ENCODE assay signal across 8 cellular contexts in genomic region chr17:15999974-16000827, GRCh38. TPM values are rescaled to one million over a fixed set of nuclear protein-coding genes. Genes with fewer than 3 reads are reported as not detected.
DNase-seq lines count a peak whose midpoint lies in the region; ATAC-seq and TF ChIP-seq lines count a peak whose summit lies in the region.

No MANE protein-coding gene starts in this region.

- TF ChIP-seq POLR2A in prostate gland (IDR thresholded peaks at IDR 0.05) = no peak

- H3K4me3 Mint-ChIP-seq in activated T-helper 17 cell treated with anti-CD3 and anti-CD28 coated beads, Interleukin-2, amount 50 U/mL, for 72 hours = peak overlapping the region; percentile 85

- peaks cover 57% of the 10 kb centered on the region for H3K79me2 ChIP-seq in Karpas-422 (ENCODE audit: low read length)

- peaks cover 19% of the 10 kb centered on the region for H3K4me1 Mint-ChIP-seq in activated T-helper 17 cell treated with anti-CD3 and anti-CD28 coated beads, Interleukin-2, amount 50 U/mL, for 72 hours

- no peaks in the 10 kb centered on the region for H3K9me2 ChIP-seq in Karpas-422 (replicated peaks; ENCODE audit: insufficient read depth, low read length)

- peak overlapping the region; percentile 76; the same call in 1 of the 2 replicates for H2AFZ ChIP-seq in Karpas-422 (ENCODE audit: low read length)

- peak overlapping the region; percentile 81 for H3K27ac ChIP-seq in Karpas-422 (ENCODE audit: low read length)
- peak overlapping the region; percentile 85 to 97 (median 94) for H3K27ac ChIP-seq in heart right ventricle
- H3K27ac ChIP-seq in prostate gland = peak overlapping the region; percentile 92 to 97

- H3K4me2 ChIP-seq in Karpas-422 (ENCODE audit: low read depth, low read length, poor library complexity, severe bottlenecking) = peak overlapping the region; percentile 79

- H3K4me1 ChIP-seq in Karpas-422 (ENCODE audit: low read length) = peaks cover 17% of the 10 kb centered on the region
- H3K4me1 ChIP-seq in heart right ventricle = peaks cover 0 to 71% (median 50%) of the 10 kb centered on the region in 9 donors
- H3K4me1 ChIP-seq in prostate gland (replicated peaks) = peaks cover 7% of the 10 kb centered on the region

- no peak for TF ChIP-seq CTCF in heart right ventricle (IDR thresholded peaks at IDR 0.05)
- no peak for TF ChIP-seq CTCF in prostate gland (IDR thresholded peaks at IDR 0.05)

- peaks cover 43% of the 10 kb centered on the region for H3K36me3 ChIP-seq in Karpas-422 (ENCODE audit: insufficient read depth, low read length)
- peaks cover 0 to 60% (median 35%) of the 10 kb centered on the region in 9 donors for H3K36me3 ChIP-seq in heart right ventricle
- peaks cover 0 to 22% of the 10 kb centered on the region in 2 donors for H3K36me3 ChIP-seq in prostate gland

- peak; percentile 70 for DNase-seq in DMS 273 (lab: John Stamatoyannopoulos, UW; ENCODE audit: unreplicated experiment)
- no peak for DNase-seq in DMS 273 treated with DMSO at 0.1 percent for 48 hours (lab: John Stamatoyannopoulos, UW)
- no peak for DNase-seq in Karpas-422
- peak; percentile 26 to 50 for DNase-seq in heart right ventricle
- DNase-seq in prostate gland (ENCODE audit: low spot score) = peak; percentile 17

- ATAC-seq in GM21717 (IDR thresholded peaks at IDR 0.05; ENCODE audit: unreplicated experiment) (peak; percentile 35), heart right ventricle (peak in 6 of 8 donors; percentile 1 to 52 (median 12)), HG02678 (IDR thresholded peaks at IDR 0.05; ENCODE audit: unreplicated experiment) (no peak)
- ATAC-seq in activated T-helper 17 cell treated with anti-CD3 and anti-CD28 coated beads, Interleukin-2, amount 50 U/mL, for 72 hours (replicated peaks) = peak; percentile 48

- intact Hi-C loops in heart right ventricle (cut with DNase I) (loop anchor here in 7 of 10 donors (2.0 to 10.0 kb wide), 4 partner anchors 53 to 173 kb away; partner anchors contain the start of gene ADORA2B (in 4 of the 7)), prostate gland (cut with DNase I) (loop anchor here (2.0 to 5.0 kb wide), 2 partner anchors 171 to 217 kb away; partner anchors contain the start of genes NCOR1 and PIGL)

- 1 to 2% methylated on average over 63 to 64 of the region's 64 CpGs for WGBS in heart right ventricle, 2 donors
- 1% methylated on average over 30 of the region's 64 CpGs for WGBS in prostate gland

- no peaks in the 10 kb centered on the region for H3K9me3 Mint-ChIP-seq in activated T-helper 17 cell treated with anti-CD3 and anti-CD28 coated beads, Interleukin-2, amount 50 U/mL, for 72 hours

- H3K27ac Mint-ChIP-seq in activated T-helper 17 cell treated with anti-CD3 and anti-CD28 coated beads, Interleukin-2, amount 50 U/mL, for 72 hours = peak overlapping the region; percentile 78

- no peaks in the 10 kb centered on the region for H3K27me3 Mint-ChIP-seq in activated T-helper 17 cell treated with anti-CD3 and anti-CD28 coated beads, Interleukin-2, amount 50 U/mL, for 72 hours

- H3K4me3 ChIP-seq in Karpas-422 (ENCODE audit: low read length) = peak overlapping the region; percentile 76
- H3K4me3 ChIP-seq in heart right ventricle = peak overlapping the region; percentile 70 to 95 (median 84)
- H3K4me3 ChIP-seq in prostate gland = peak overlapping the region; percentile 63 to 84

- H3K9me3 ChIP-seq in Karpas-422 (ENCODE audit: low read length) (peaks cover 5% of the 10 kb centered on the region; the same call in 1 of the 2 replicates), heart right ventricle (peaks cover 0 to 3% (median 0%) of the 10 kb centered on the region in 11 donors), prostate gland (no peaks in the 10 kb centered on the region)

- H4K20me1 ChIP-seq in Karpas-422 (ENCODE audit: insufficient read depth, low read depth, low read length) = no peaks in the 10 kb centered on the region; the same call in 1 of the 2 replicates

- H3K36me3 Mint-ChIP-seq in activated T-helper 17 cell treated with anti-CD3 and anti-CD28 coated beads, Interleukin-2, amount 50 U/mL, for 72 hours (ENCODE audit: low read depth) = peaks cover 68% of the 10 kb centered on the region

- H3K27me3 ChIP-seq in Karpas-422 (ENCODE audit: low read length) (no peaks in the 10 kb centered on the region), heart right ventricle (no peaks in the 10 kb centered on the region), prostate gland (replicated peaks; ENCODE audit: insufficient read depth) (no peaks in the 10 kb centered on the region)

- peak overlapping the region; percentile 97 for H3K9ac ChIP-seq in Karpas-422 (ENCODE audit: low read length)

RNA-seq across cellular contexts. Expression of gene TTC19, which starts 0.6 kb away (rescaled TPM):
- total RNA-seq in Karpas-422 (2014; rRNA removed; shearing (Covaris generic); ENCODE audit: low replicate concordance) = 60.3 and 116 TPM in 2 replicates
- total RNA-seq in activated T-helper 17 cell treated with anti-CD3 and anti-CD28 coated beads, Interleukin-2, amount 50 U/mL, for 72 hours = 10 to 100 TPM; 22.2 to 28.8 TPM
- total RNA-seq in heart right ventricle (10 to 100 TPM; 25.1 to 41.1 (median 28.2) TPM), prostate gland (100 to 1,000 TPM in 1 of 2 donors, 10 to 100 TPM in 1; 87.9 to 100 TPM)
- polyA plus RNA-seq in heart right ventricle = 10 to 100 TPM; 10.8 to 19.4 TPM

RNA-seq across cellular contexts. Expression of gene ZSWIM7, which starts 0.7 kb away (rescaled TPM):
- total RNA-seq in Karpas-422 (2014; rRNA removed; shearing (Covaris generic); ENCODE audit: low replicate concordance) = 41.0 and 55.1 TPM in 2 replicates
- total RNA-seq in activated T-helper 17 cell treated with anti-CD3 and anti-CD28 coated beads, Interleukin-2, amount 50 U/mL, for 72 hours = 10 to 100 TPM; 10.9 to 14.8 TPM
- total RNA-seq in heart right ventricle = 10 to 100 TPM; 28.5 to 41.8 (median 34.1) TPM
- 10 to 100 TPM; 33.3 to 50.7 TPM for polyA plus RNA-seq in heart right ventricle
- 10 to 100 TPM; 15.1 to 16.5 TPM for total RNA-seq in prostate gland

RNA-seq across cellular contexts. Expression of gene ADORA2B, which starts 55.3 kb away (rescaled TPM):
- total RNA-seq in Karpas-422 (2014; rRNA removed; shearing (Covaris generic); ENCODE audit: low replicate concordance) = not detected in 2 replicates
- 1 to 10 TPM in 1 of 2 donors, under 1 TPM in 1; 0.19 to 3.4 TPM for total RNA-seq in activated T-helper 17 cell treated with anti-CD3 and anti-CD28 coated beads, Interleukin-2, amount 50 U/mL, for 72 hours
- total RNA-seq in heart right ventricle (1 to 10 TPM in 2 of 10 donors, under 1 TPM in 8; 0.18 to 2.0 (median 0.64) TPM), prostate gland (10 to 100 TPM in 1 of 2 donors, 1 to 10 TPM in 1; 1.3 to 14.6 TPM)
- under 1 TPM; 0.59 to 0.67 TPM for polyA plus RNA-seq in heart right ventricle

Comparison
In these comparisons a context has a peak if more than half of its experiments do, and no peak if none do; other contexts are left out.
1. DNase-seq: peak in DMS 273 (single experiment), heart right ventricle (2 of 2) and prostate gland (single experiment); none in DMS 273 treated with DMSO at 0.1 percent for 48 hours (single experiment) and Karpas-422 (single experiment).
2. Peak in every context shown above with its lines, with median percentiles within 50 percentile points of each other: H3K27ac ChIP-seq and H3K4me3 ChIP-seq.